18 cellular contexts compared by ENCODE assay signal in the genomic region with DNA sequence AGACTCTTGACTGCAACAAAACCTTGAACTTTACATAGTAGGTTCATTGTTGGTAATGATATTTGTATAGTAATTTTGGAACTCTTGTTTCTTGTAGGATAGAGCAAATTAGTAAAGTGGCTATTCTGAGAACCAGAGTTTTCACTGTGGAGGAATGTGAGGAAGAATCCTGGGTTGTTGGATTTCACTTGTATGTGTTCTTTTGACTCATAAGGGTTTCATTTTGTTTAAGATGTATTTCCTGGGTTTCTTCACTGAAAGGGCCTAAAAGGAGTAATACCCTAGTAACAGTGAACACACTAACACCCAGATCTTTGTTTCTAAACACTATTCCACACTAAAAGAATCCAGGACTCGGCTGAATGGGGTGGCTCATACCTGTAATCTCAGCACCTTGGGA. TPM values are rescaled to one million over a fixed set of nuclear protein-coding genes. Genes with fewer than 3 reads are reported as not detected.
DNase-seq lines count a peak whose midpoint lies in the region; ATAC-seq, FAIRE-seq and TF ChIP-seq lines count a peak whose summit lies in the region.
"Had no signal": no experiment of that assay in that cellular context is flagged by ENCODE, and none has a peak within 500 bp of the region (broad histone marks: within the 10 kb centered on the region; RNA-seq: fewer than 3 reads in every experiment).

No MANE protein-coding gene starts in this region.

- POLR2A ChIA-PET in CD8-positive, alpha-beta T cell (lab: Charles Lee) = no interaction called here

- CTCF ChIA-PET in CD8-positive, alpha-beta T cell (lab: Charles Lee) = no interaction called here

- no peak overlapping the region for H3K4me3 Mint-ChIP-seq in HFFc6
- peak overlapping the region; percentile 27 for H3K4me3 Mint-ChIP-seq in astrocyte (ENCODE audit: unreplicated experiment)
- no peak overlapping the region for H3K4me3 Mint-ChIP-seq in CD8-positive, alpha-beta T cell
- H3K4me3 Mint-ChIP-seq: CD4-positive, CD25-positive, alpha-beta regulatory T cell; GM23338 had no signal

- no peak overlapping the region for H3K4me2 ChIP-seq in astrocyte (ENCODE audit: low read length)
- H3K4me2 ChIP-seq: GM23338 had no signal

- H2AFZ ChIP-seq in astrocyte (ENCODE audit: low read depth, low read length) = no peak overlapping the region
- H2AFZ ChIP-seq: GM23338 had no signal

- no peaks in the 10 kb centered on the region for H3K9me3 ChIP-seq in astrocyte (ENCODE audit: insufficient read depth, low read depth, low read length)
- H3K9me3 ChIP-seq in CD8-positive, alpha-beta T cell (ENCODE audit: low read length) = no peaks in the 10 kb centered on the region
- H3K9me3 ChIP-seq: BE2C, Caco-2 had no signal

- H3K4me1 ChIP-seq in astrocyte (ENCODE audit: insufficient read depth, low read length) = peaks cover 5% of the 10 kb centered on the region
- no peaks in the 10 kb centered on the region for H3K4me1 ChIP-seq in CD8-positive, alpha-beta T cell (ENCODE audit: insufficient read depth, low read length)
- H3K4me1 ChIP-seq: BE2C had no signal

- no peak for ATAC-seq in HG03097 (IDR thresholded peaks at IDR 0.05; ENCODE audit: low FRiP score, unreplicated experiment)
- ATAC-seq in HG03159 (IDR thresholded peaks at IDR 0.05; ENCODE audit: unreplicated experiment) = no peak
- no peak for ATAC-seq in CD8-positive, alpha-beta T cell
- ATAC-seq: GM23338, HepG2 had no signal

- no peaks in the 10 kb centered on the region for H3K27me3 ChIP-seq in astrocyte (ENCODE audit: insufficient read depth, low read length)
- H3K27me3 ChIP-seq in CD8-positive, alpha-beta T cell (ENCODE audit: insufficient read depth, low read length) = no peaks in the 10 kb centered on the region
- H3K27me3 ChIP-seq: BE2C had no signal

- H3K4me1 Mint-ChIP-seq in HFFc6 (ENCODE audit: low read depth) = peaks cover 21% of the 10 kb centered on the region
- H3K4me1 Mint-ChIP-seq in astrocyte (ENCODE audit: low read depth, unreplicated experiment) = peaks cover 16% of the 10 kb centered on the region
- H3K4me1 Mint-ChIP-seq in CD8-positive, alpha-beta T cell (ENCODE audit: low read depth) = peaks cover 19% of the 10 kb centered on the region
- H3K4me1 Mint-ChIP-seq: GM23338 had no signal

- H3K4me3 ChIP-seq in AG10803 (ENCODE audit: low read length) = no peak overlapping the region
- no peak overlapping the region for H3K4me3 ChIP-seq in astrocyte (ENCODE audit: insufficient read depth, low read depth, low read length)
- no peak overlapping the region for H3K4me3 ChIP-seq in CD8-positive, alpha-beta T cell (ENCODE audit: low read depth, low read length)
- H3K4me3 ChIP-seq: GM23338 had no signal

- H3K9me3 Mint-ChIP-seq in HFFc6 (no peaks in the 10 kb centered on the region), astrocyte (ENCODE audit: unreplicated experiment) (no peaks in the 10 kb centered on the region)
- H3K9me3 Mint-ChIP-seq in CD8-positive, alpha-beta T cell = no peaks in the 10 kb centered on the region
- H3K9me3 Mint-ChIP-seq: CD4-positive, CD25-positive, alpha-beta regulatory T cell; GM23338 had no signal

- peak; percentile 31 for DNase-seq in AG10803 (ENCODE audit: low read depth)
- DNase-seq in HFFc6 = no peak
- DNase-seq in astrocyte (ENCODE audit: low read depth) = no peak
- peak; percentile 43 for DNase-seq in fibroblast of peridontal ligament (ENCODE audit: extremely low read depth)
- no peak for DNase-seq in CD8-positive, alpha-beta T cell
- DNase-seq: BE2C; C1 segment of cervical spinal cord; Caco-2; CD4-positive, CD25-positive, alpha-beta regulatory T cell; GF-D8; HCEC 1CT; KG1 had no signal

- H3K36me3 Mint-ChIP-seq in HFFc6 (ENCODE audit: low read depth) (peaks cover 11% of the 10 kb centered on the region; the same call in 1 of the 2 replicates), astrocyte (ENCODE audit: low read depth, unreplicated experiment) (peaks cover 4% of the 10 kb centered on the region)
- peaks cover 62% of the 10 kb centered on the region for H3K36me3 Mint-ChIP-seq in CD8-positive, alpha-beta T cell

- H3K79me2 ChIP-seq in astrocyte (ENCODE audit: insufficient read depth, low read length) = peaks cover 37% of the 10 kb centered on the region

- H3K36me3 ChIP-seq in astrocyte (ENCODE audit: insufficient read depth, low read length) = peaks cover 6% of the 10 kb centered on the region
- H3K36me3 ChIP-seq in CD8-positive, alpha-beta T cell (ENCODE audit: insufficient read depth, low read length) = peaks cover 9% of the 10 kb centered on the region

- intact Hi-C loops in CD8-positive, alpha-beta T cell (cut with DNase I, micrococcal nuclease) = no loop called here

- H3K27me3 Mint-ChIP-seq in HFFc6 (ENCODE audit: insufficient read depth) = no peaks in the 10 kb centered on the region
- no peaks in the 10 kb centered on the region for H3K27me3 Mint-ChIP-seq in astrocyte (ENCODE audit: low read depth, unreplicated experiment)
- H3K27me3 Mint-ChIP-seq in CD8-positive, alpha-beta T cell (ENCODE audit: low read depth) = no peaks in the 10 kb centered on the region
- H3K27me3 Mint-ChIP-seq: CD4-positive, CD25-positive, alpha-beta regulatory T cell had no signal

- H3K9ac ChIP-seq in astrocyte (ENCODE audit: low read length) = no peak overlapping the region

- H3K27ac Mint-ChIP-seq in HFFc6 (peak overlapping the region; percentile 56; the same call in 1 of the 2 replicates), astrocyte (ENCODE audit: unreplicated experiment) (no peak overlapping the region)
- no peak overlapping the region for H3K27ac Mint-ChIP-seq in CD8-positive, alpha-beta T cell
- H3K27ac Mint-ChIP-seq: GM23338 had no signal

- no peak for TF ChIP-seq CTCF in AG10803 (conservative IDR thresholded peaks at IDR 0.05; ENCODE audit: low read length)
- TF ChIP-seq CTCF in HFFc6 (IDR thresholded peaks at IDR 0.05) = no peak
- TF ChIP-seq CTCF in astrocyte (IDR thresholded peaks at IDR 0.05; ENCODE audit: insufficient read depth, low read depth, low read length) = no peak
- TF ChIP-seq CTCF in CD8-positive, alpha-beta T cell (IDR thresholded peaks at IDR 0.05) = no peak

- no peak for FAIRE-seq in astrocyte (lab: Jason Lieb, UNC)
- FAIRE-seq: D721Med, H54, HepG2 had no signal

- H3K27ac ChIP-seq in astrocyte (ENCODE audit: low read depth, low read length) = no peak overlapping the region
- no peak overlapping the region for H3K27ac ChIP-seq in CD8-positive, alpha-beta T cell (ENCODE audit: low read depth, low read length)

- H4K20me1 ChIP-seq in astrocyte (ENCODE audit: insufficient read depth, low read length) = peaks cover 35% of the 10 kb centered on the region

RNA-seq across cellular contexts. Expression of a gene that starts 20.1 kb away (rescaled TPM):
- total RNA-seq in HFFc6 (2021; fragmentation: NEBNext Ultra II Directional; extraction: Animal tissue kit (Norgen Biotek cat#: 25700)) = 10 to 100 TPM; 63.9 to 76.0 (median 70.6) TPM
- total RNA-seq in astrocyte = 53.9 and 61.2 TPM in 2 replicates
- total RNA-seq in CD8-positive, alpha-beta T cell = 10 to 100 TPM; 12.6 to 14.3 TPM

Comparison
In these comparisons a context has a peak if more than half of its experiments do, and no peak if none do; other contexts are left out.
1. DNase-seq: peak in AG10803 (single experiment) and fibroblast of peridontal ligament (single experiment); none in HFFc6 (single experiment), astrocyte (single experiment) and CD8-positive, alpha-beta T cell (0 of 7).